Comparison of ENCODE assay signal across 25 cellular contexts in the genomic region with DNA sequence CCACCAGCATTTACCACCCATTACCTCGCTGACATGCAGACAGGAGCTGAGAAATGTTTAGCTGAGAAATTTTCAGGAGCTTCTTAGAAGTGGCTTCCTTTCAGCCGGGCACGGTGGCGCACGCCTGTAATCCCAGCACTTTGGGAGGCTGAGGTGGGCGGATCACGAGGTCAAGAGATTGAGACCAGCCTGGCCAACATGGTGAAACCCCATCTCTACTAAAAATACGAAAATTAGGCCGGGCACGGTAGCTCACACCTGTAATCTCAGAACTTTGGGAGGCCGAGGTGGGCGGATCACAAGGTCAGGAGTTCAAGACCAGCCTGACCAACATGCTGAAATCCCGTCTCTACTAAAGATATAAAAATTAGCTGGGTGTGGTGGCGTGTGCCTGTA. TPM values are rescaled to one million over a fixed set of nuclear protein-coding genes. Genes with fewer than 3 reads are reported as not detected.
"Had no signal": no experiment of that assay in that cellular context is flagged by ENCODE, and none has a peak within 500 bp of the region (broad histone marks: within the 10 kb centered on the region; RNA-seq: fewer than 3 reads in every experiment).

No MANE protein-coding gene starts in this region.

RNA-seq across cellular contexts. Expression of gene ABHD16B, which starts 9.8 kb away (rescaled TPM):
- total RNA-seq: colonic mucosa; dermis blood vessel endothelial cell; endothelial cell of umbilical vein; epithelial cell of proximal tubule; esophagus muscularis mucosa; fibroblast of lung; foreskin keratinocyte; gastroesophageal sphincter; heart left ventricle; hepatocyte; kidney; left lobe of liver; lower leg skin; lung microvascular endothelial cell; mesothelial cell of epicardium; mucosa of descending colon; natural killer cell treated with Interleukin-12 subunit alpha and Interleukin-12 subunit beta and Interleukin-15 and Interleukin-18, amount 100 ng/mL, for 72 hours; occipital lobe; ovary; psoas muscle; renal cortical epithelial cell; right cardiac atrium; sigmoid colon; skeletal muscle tissue; urinary bladder had no signal
- polyA plus RNA-seq: endothelial cell of umbilical vein, fibroblast of lung, foreskin keratinocyte had no signal
